Comparison of ENCODE assay signal across 1 cellular context in the genomic region with DNA sequence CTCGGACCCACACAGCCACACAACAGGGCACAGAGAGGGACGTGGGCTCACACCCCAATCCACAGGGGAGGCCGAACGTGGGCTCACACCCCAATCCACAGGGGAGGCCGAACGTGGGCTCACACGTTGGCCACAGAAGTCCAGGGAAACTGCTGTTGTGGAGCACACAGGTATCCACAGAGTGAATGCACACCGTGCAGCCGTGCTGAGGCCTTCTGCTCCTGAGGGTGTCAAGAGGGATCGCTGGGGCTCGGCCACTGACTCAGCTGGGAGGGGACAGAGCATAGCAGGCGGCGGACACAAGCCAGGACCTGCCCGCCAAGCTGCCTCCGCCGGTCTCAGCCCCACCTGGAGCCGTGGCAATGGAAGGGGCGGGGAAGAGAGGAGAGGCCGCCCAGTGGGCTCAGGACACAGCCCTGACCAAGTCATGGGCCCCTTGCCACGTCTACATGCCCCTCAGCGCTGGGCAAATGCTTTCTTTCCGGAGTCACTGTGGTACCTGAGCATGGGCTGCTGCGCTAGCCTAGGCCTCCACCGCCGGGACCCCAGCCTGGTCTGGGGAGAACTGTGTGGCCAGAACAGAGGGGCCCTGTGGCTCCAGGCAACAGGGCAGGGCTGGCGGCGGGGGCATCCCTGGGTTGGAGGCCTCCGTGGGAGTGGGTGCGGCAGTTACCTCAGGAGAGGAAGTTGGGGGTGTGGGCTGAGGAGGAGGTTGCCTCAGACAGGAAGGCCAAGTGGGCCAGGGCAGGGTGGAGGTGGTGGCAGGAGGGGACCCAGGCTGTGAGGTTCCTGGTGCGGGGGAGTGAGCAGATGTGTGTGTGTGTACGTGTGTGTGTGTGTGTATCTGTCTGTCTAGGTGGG.
A peak's percentile ranks its signal among the peaks of the same experiment; 100 is the strongest.
TF ChIP-seq lines count a peak whose summit lies in the region.

No MANE protein-coding gene starts in this region.

TF ChIP-seq in K562, 482 proteins besides CTCF, POLR2A, EP300 and RAD21 (continued from another document and continues in another):
- TF ChIP-seq ZC3H8 (IDR thresholded peaks at IDR 0.05) (no peak), FOS (IDR thresholded peaks at IDR 0.05; ENCODE audit: extremely low read depth, insufficient read length) (no peak), RUNX1 (IDR thresholded peaks at IDR 0.05; ENCODE audit: low read depth) (no peak), ZKSCAN3 (CRISPR knock-in tag; IDR thresholded peaks at IDR 0.05) (no peak), ZNF143 (CRISPR knock-in tag; IDR thresholded peaks at IDR 0.05) (peak; percentile 37; the same call in 1 of the 2 replicates), ZNF561 (CRISPR knock-in tag; conservative IDR thresholded peaks at IDR 0.05) (no peak), RAD51 (IDR thresholded peaks at IDR 0.05; ENCODE audit: borderline replicate concordance, low read depth) (no peak), HDGF (IDR thresholded peaks at IDR 0.05) (peak; percentile 47; the same call in 1 of the 2 replicates), HNRNPH1 (optimal IDR thresholded peaks at IDR 0.05; ENCODE audit: low read depth, low read length) (no peak), KLF1 (tag; IDR thresholded peaks at IDR 0.05) (no peak), ZNF77 (CRISPR knock-in tag; IDR thresholded peaks at IDR 0.05) (no peak), ARNT (IDR thresholded peaks at IDR 0.05) (no peak), ADNP (tag; IDR thresholded peaks at IDR 0.05) (no peak), ZNF134 (CRISPR knock-in tag; conservative IDR thresholded peaks at IDR 0.05) (no peak), ZNF165 (CRISPR knock-in tag; IDR thresholded peaks at IDR 0.05; ENCODE audit: borderline replicate concordance) (0 out of 2 replicates have a peak, but pooled peaks have one; percentile 20), CHD4 (IDR thresholded peaks at IDR 0.05; ENCODE audit: insufficient read depth, insufficient replicate concordance, low read depth, low read length, poor library complexity, severe bottlenecking) (no peak), ZNF75A (CRISPR knock-in tag; IDR thresholded peaks at IDR 0.05) (no peak), FOXP1 (CRISPR knock-in tag; IDR thresholded peaks at IDR 0.05) (peak; percentile 70; the same call in 1 of the 2 replicates), ZNF717 (CRISPR knock-in tag; IDR thresholded peaks at IDR 0.05) (no peak), KDM5B (IDR thresholded peaks at IDR 0.05; ENCODE audit: insufficient replicate concordance, low read depth, low read length) (peak; percentile 25), ZNF444 (CRISPR knock-in tag; IDR thresholded peaks at IDR 0.05) (no peak), ZNF57 (CRISPR knock-in tag; IDR thresholded peaks at IDR 0.05) (no peak), CREM (IDR thresholded peaks at IDR 0.05; ENCODE audit: low read depth) (no peak), NFXL1 (CRISPR knock-in tag; IDR thresholded peaks at IDR 0.05) (no peak), TBP (optimal IDR thresholded peaks at IDR 0.05; ENCODE audit: low read depth, low read length) (no peak), ZNF586 (CRISPR knock-in tag; conservative IDR thresholded peaks at IDR 0.05) (no peak), POLR2H (tag; IDR thresholded peaks at IDR 0.05; ENCODE audit: low read depth) (no peak), ZNF830 (CRISPR knock-in tag; IDR thresholded peaks at IDR 0.05) (no peak), PTBP1 (IDR thresholded peaks at IDR 0.05; ENCODE audit: low read depth, low read length) (no peak), MAZ (CRISPR knock-in tag; conservative IDR thresholded peaks at IDR 0.05 in 1 of 2, IDR thresholded peaks at IDR 0.05 in 1 of 2) (peak in 1 of 2 experiments; percentile 29; a peak in 1 of 4 replicates), ZNF232 (CRISPR knock-in tag; IDR thresholded peaks at IDR 0.05) (no peak), HDAC8 (tag; IDR thresholded peaks at IDR 0.05) (no peak), NR2F6 (CRISPR knock-in tag; IDR thresholded peaks at IDR 0.05) (no peak), NR4A1 (CRISPR knock-in tag; IDR thresholded peaks at IDR 0.05) (no peak), NR4A1 (tag; IDR thresholded peaks at IDR 0.05) (no peak), KDM2B (CRISPR knock-in tag; IDR thresholded peaks at IDR 0.05) (no peak), ATF7 (IDR thresholded peaks at IDR 0.05) (no peak)
- TF ChIP-seq, protein P1, sequence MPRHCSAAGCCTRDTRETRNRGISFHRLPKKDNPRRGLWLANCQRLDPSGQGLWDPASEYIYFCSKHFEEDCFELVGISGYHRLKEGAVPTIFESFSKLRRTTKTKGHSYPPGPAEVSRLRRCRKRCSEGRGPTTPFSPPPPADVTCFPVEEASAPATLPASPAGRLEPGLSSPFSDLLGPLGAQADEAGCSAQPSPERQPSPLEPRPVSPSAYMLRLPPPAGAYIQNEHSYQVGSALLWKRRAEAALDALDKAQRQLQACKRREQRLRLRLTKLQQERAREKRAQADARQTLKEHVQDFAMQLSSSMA (CRISPR knock-in tag; IDR thresholded peaks at IDR 0.05) = no peak
- TF ChIP-seq, protein P2, sequence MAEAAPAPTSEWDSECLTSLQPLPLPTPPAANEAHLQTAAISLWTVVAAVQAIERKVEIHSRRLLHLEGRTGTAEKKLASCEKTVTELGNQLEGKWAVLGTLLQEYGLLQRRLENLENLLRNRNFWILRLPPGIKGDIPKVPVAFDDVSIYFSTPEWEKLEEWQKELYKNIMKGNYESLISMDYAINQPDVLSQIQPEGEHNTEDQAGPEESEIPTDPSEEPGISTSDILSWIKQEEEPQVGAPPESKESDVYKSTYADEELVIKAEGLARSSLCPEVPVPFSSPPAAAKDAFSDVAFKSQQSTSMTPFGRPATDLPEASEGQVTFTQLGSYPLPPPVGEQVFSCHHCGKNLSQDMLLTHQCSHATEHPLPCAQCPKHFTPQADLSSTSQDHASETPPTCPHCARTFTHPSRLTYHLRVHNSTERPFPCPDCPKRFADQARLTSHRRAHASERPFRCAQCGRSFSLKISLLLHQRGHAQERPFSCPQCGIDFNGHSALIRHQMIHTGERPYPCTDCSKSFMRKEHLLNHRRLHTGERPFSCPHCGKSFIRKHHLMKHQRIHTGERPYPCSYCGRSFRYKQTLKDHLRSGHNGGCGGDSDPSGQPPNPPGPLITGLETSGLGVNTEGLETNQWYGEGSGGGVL (CRISPR knock-in tag; IDR thresholded peaks at IDR 0.05) = no peak
- TF ChIP-seq, protein P3, sequence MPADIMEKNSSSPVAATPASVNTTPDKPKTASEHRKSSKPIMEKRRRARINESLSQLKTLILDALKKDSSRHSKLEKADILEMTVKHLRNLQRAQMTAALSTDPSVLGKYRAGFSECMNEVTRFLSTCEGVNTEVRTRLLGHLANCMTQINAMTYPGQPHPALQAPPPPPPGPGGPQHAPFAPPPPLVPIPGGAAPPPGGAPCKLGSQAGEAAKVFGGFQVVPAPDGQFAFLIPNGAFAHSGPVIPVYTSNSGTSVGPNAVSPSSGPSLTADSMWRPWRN (IDR thresholded peaks at IDR 0.05; ENCODE audit: low read depth) = no peak
- TF ChIP-seq, protein P4, sequence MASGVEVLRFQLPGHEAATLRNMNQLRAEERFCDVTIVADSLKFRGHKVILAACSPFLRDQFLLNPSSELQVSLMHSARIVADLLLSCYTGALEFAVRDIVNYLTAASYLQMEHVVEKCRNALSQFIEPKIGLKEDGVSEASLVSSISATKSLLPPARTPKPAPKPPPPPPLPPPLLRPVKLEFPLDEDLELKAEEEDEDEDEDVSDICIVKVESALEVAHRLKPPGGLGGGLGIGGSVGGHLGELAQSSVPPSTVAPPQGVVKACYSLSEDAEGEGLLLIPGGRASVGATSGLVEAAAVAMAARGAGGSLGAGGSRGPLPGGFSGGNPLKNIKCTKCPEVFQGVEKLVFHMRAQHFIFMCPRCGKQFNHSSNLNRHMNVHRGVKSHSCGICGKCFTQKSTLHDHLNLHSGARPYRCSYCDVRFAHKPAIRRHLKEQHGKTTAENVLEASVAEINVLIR (CRISPR knock-in tag; IDR thresholded peaks at IDR 0.05) = no peak
- TF ChIP-seq, protein P5, sequence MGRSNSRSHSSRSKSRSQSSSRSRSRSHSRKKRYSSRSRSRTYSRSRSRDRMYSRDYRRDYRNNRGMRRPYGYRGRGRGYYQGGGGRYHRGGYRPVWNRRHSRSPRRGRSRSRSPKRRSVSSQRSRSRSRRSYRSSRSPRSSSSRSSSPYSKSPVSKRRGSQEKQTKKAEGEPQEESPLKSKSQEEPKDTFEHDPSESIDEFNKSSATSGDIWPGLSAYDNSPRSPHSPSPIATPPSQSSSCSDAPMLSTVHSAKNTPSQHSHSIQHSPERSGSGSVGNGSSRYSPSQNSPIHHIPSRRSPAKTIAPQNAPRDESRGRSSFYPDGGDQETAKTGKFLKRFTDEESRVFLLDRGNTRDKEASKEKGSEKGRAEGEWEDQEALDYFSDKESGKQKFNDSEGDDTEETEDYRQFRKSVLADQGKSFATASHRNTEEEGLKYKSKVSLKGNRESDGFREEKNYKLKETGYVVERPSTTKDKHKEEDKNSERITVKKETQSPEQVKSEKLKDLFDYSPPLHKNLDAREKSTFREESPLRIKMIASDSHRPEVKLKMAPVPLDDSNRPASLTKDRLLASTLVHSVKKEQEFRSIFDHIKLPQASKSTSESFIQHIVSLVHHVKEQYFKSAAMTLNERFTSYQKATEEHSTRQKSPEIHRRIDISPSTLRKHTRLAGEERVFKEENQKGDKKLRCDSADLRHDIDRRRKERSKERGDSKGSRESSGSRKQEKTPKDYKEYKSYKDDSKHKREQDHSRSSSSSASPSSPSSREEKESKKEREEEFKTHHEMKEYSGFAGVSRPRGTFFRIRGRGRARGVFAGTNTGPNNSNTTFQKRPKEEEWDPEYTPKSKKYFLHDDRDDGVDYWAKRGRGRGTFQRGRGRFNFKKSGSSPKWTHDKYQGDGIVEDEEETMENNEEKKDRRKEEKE (IDR thresholded peaks at IDR 0.05; ENCODE audit: borderline replicate concordance in 1 of 2, control insufficient read depth in 1 of 2, low read depth in 2 of 2, low read length in 1 of 2) = no peak
- TF ChIP-seq, protein P6, sequence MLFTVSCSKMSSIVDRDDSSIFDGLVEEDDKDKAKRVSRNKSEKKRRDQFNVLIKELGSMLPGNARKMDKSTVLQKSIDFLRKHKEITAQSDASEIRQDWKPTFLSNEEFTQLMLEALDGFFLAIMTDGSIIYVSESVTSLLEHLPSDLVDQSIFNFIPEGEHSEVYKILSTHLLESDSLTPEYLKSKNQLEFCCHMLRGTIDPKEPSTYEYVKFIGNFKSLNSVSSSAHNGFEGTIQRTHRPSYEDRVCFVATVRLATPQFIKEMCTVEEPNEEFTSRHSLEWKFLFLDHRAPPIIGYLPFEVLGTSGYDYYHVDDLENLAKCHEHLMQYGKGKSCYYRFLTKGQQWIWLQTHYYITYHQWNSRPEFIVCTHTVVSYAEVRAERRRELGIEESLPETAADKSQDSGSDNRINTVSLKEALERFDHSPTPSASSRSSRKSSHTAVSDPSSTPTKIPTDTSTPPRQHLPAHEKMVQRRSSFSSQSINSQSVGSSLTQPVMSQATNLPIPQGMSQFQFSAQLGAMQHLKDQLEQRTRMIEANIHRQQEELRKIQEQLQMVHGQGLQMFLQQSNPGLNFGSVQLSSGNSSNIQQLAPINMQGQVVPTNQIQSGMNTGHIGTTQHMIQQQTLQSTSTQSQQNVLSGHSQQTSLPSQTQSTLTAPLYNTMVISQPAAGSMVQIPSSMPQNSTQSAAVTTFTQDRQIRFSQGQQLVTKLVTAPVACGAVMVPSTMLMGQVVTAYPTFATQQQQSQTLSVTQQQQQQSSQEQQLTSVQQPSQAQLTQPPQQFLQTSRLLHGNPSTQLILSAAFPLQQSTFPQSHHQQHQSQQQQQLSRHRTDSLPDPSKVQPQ (CRISPR knock-in tag; IDR thresholded peaks at IDR 0.05; ENCODE audit: borderline replicate concordance) = no peak
- TF ChIP-seq, protein P7, sequence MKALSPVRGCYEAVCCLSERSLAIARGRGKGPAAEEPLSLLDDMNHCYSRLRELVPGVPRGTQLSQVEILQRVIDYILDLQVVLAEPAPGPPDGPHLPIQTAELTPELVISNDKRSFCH (CRISPR knock-in tag; IDR thresholded peaks at IDR 0.05) = no peak
- TF ChIP-seq, protein P7 (tag; IDR thresholded peaks at IDR 0.05) = no peak
- TF ChIP-seq, protein P8, sequence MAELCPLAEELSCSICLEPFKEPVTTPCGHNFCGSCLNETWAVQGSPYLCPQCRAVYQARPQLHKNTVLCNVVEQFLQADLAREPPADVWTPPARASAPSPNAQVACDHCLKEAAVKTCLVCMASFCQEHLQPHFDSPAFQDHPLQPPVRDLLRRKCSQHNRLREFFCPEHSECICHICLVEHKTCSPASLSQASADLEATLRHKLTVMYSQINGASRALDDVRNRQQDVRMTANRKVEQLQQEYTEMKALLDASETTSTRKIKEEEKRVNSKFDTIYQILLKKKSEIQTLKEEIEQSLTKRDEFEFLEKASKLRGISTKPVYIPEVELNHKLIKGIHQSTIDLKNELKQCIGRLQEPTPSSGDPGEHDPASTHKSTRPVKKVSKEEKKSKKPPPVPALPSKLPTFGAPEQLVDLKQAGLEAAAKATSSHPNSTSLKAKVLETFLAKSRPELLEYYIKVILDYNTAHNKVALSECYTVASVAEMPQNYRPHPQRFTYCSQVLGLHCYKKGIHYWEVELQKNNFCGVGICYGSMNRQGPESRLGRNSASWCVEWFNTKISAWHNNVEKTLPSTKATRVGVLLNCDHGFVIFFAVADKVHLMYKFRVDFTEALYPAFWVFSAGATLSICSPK (IDR thresholded peaks at IDR 0.05; ENCODE audit: borderline replicate concordance) = no peak
- TF ChIP-seq, protein P9, sequence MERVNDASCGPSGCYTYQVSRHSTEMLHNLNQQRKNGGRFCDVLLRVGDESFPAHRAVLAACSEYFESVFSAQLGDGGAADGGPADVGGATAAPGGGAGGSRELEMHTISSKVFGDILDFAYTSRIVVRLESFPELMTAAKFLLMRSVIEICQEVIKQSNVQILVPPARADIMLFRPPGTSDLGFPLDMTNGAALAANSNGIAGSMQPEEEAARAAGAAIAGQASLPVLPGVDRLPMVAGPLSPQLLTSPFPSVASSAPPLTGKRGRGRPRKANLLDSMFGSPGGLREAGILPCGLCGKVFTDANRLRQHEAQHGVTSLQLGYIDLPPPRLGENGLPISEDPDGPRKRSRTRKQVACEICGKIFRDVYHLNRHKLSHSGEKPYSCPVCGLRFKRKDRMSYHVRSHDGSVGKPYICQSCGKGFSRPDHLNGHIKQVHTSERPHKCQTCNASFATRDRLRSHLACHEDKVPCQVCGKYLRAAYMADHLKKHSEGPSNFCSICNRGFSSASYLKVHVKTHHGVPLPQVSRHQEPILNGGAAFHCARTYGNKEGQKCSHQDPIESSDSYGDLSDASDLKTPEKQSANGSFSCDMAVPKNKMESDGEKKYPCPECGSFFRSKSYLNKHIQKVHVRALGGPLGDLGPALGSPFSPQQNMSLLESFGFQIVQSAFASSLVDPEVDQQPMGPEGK (CRISPR knock-in tag; IDR thresholded peaks at IDR 0.05; ENCODE audit: borderline replicate concordance) = no peak
